In the genomic region with DNA sequence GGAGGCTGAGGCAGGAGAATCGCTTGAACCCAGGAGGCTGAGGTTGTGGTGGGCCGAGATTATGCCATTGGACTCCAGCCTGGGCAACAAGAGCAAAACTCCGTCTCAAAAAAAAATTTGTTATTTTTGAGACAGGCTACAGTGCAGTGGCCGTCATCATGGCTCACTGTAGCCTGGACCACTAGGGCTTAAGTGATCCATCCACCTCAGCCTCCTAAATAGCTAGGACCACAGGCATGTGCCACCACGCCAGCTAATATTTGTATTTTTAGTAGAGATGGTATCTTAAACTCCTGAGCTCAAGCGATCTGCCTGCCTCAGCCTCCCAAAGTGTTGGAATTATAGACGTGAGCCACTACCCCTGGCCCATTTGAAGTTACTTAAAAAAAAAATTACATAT, we compare ENCODE assay signal across 21 cellular contexts. TPM values are rescaled to one million over a fixed set of nuclear protein-coding genes. Genes with fewer than 3 reads are reported as not detected.
"Had no signal": no experiment of that assay in that cellular context is flagged by ENCODE, and none has a peak within 500 bp of the region (broad histone marks: within the 10 kb centered on the region; RNA-seq: fewer than 3 reads in every experiment).

No MANE protein-coding gene starts in this region.

- H2AFZ ChIP-seq: parathyroid adenoma had no signal

- DNase-seq: activated CD4-positive, alpha-beta T cell treated with anti-CD3 and anti-CD28 coated beads for 1 hour; activated gamma-delta T cell; heart right ventricle; islet precursor cell; left cardiac atrium; nephron progenitor cell; right cardiac atrium; stimulated activated CD4-positive, alpha-beta T cell treated with anti-CD3 and anti-CD28 coated beads, Interleukin-12 subunit alpha, Interleukin-12 subunit beta, amount 100 ng/mL, for 4 hours; stimulated activated CD4-positive, alpha-beta T cell treated with anti-CD3 and anti-CD28 coated beads, Interleukin-4, amount 100 ng/mL, for 4 hours; stomach; T-helper 9 cell had no signal

- H3K27me3 ChIP-seq: heart right ventricle, stomach, suprapubic skin, tibial nerve had no signal

- H3K9me3 ChIP-seq: heart right ventricle, stomach, suprapubic skin, tibial nerve had no signal

- H3K9ac ChIP-seq: parathyroid adenoma had no signal

- H3K27ac ChIP-seq: suprapubic skin had no signal

- H3K9me3 Mint-ChIP-seq: nephron progenitor cell had no signal

- H3K4me3 ChIP-seq: coronary artery had no signal

- H3K27ac Mint-ChIP-seq: nephron progenitor cell had no signal

RNA-seq across cellular contexts. Expression of gene AMHR2, which starts 27.3 kb away (rescaled TPM):
- total RNA-seq: activated CD8-positive, alpha-beta memory T cell treated with anti-CD3 and anti-CD28 coated beads for 36 hours; epithelial cell of proximal tubule; fibroblast of villous mesenchyme; pulmonary artery endothelial cell; skeletal muscle tissue; stomach; T-helper 1 cell treated with Interleukin-12 subunit alpha and Interleukin-12 subunit beta and Interleukin-4 antibody, amounts not matched to agents 30 ng/mL and 1 ng/mL, for 36 hours; tibial nerve had no signal
- polyA plus RNA-seq: heart right ventricle had no signal
